Comparison of ENCODE assay signal across 12 cellular contexts in the genomic region with DNA sequence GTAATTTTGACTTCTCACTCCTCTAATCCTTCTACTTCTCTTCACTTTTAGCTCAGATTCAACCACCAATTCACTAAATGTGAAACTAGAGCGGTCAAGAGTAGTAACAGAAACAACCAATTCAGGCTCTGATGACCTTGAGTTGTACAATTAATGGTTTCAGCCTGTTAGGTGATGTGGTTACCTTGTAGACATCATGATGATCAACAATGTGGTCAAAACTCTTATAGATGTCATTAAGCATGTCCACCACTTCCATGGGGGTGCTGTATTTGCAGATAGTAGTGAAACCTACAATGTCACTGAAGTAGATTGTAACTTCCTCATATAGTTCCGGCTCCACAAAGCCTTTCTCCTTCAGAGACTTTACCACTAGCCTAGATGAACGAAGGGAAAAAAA. TPM values are rescaled to one million over a fixed set of nuclear protein-coding genes. Genes with fewer than 3 reads are reported as not detected.
DNase-seq lines count a peak whose midpoint lies in the region; ATAC-seq and TF ChIP-seq lines count a peak whose summit lies in the region.
"Had no signal": no experiment of that assay in that cellular context is flagged by ENCODE, and none has a peak within 500 bp of the region (broad histone marks: within the 10 kb centered on the region; RNA-seq: fewer than 3 reads in every experiment).

No MANE protein-coding gene starts in this region.

- no peaks in the 10 kb centered on the region for H3K27me3 Mint-ChIP-seq in dendritic cell treated with granulocyte-macrophage colony-stimulating factor and Interleukin-4, amounts not matched to agents 40 ng/mL and 50 ng/mL, for 4 days
- peaks cover 17% of the 10 kb centered on the region for H3K27me3 Mint-ChIP-seq in osteocyte (ENCODE audit: unreplicated experiment)

- no peak overlapping the region for H3K4me3 ChIP-seq in brain microvascular endothelial cell (ENCODE audit: low read depth, low read length)
- H3K4me3 ChIP-seq: smooth muscle cell had no signal

- H3K9me3 Mint-ChIP-seq in dendritic cell treated with granulocyte-macrophage colony-stimulating factor and Interleukin-4, amounts not matched to agents 40 ng/mL and 50 ng/mL, for 4 days, result no peaks in the 10 kb centered on the region
- H3K9me3 Mint-ChIP-seq in osteocyte (ENCODE audit: unreplicated experiment), result no peaks in the 10 kb centered on the region

- no peaks in the 10 kb centered on the region for H3K27me3 ChIP-seq in brain microvascular endothelial cell (replicated peaks)

- H3K4me1 Mint-ChIP-seq in dendritic cell treated with granulocyte-macrophage colony-stimulating factor and Interleukin-4, amounts not matched to agents 40 ng/mL and 50 ng/mL, for 4 days (ENCODE audit: low read depth), result peaks cover 19% of the 10 kb centered on the region
- H3K4me1 Mint-ChIP-seq in osteocyte (ENCODE audit: unreplicated experiment), result no peaks in the 10 kb centered on the region

- intact Hi-C loops in dendritic cell treated with granulocyte-macrophage colony-stimulating factor and Interleukin-4, amounts not matched to agents 40 ng/mL and 50 ng/mL, for 4 days (cut with micrococcal nuclease), result no loop called here

- H3K27ac ChIP-seq in brain microvascular endothelial cell, result no peak overlapping the region

- H3K36me3 Mint-ChIP-seq in dendritic cell treated with granulocyte-macrophage colony-stimulating factor and Interleukin-4, amounts not matched to agents 40 ng/mL and 50 ng/mL, for 4 days (ENCODE audit: low read depth), result peaks cover 8% of the 10 kb centered on the region
- no peaks in the 10 kb centered on the region for H3K36me3 Mint-ChIP-seq in osteocyte (ENCODE audit: unreplicated experiment)

- H3K4me3 Mint-ChIP-seq in dendritic cell treated with granulocyte-macrophage colony-stimulating factor and Interleukin-4, amounts not matched to agents 40 ng/mL and 50 ng/mL, for 4 days, result no peak overlapping the region
- no peak overlapping the region for H3K4me3 Mint-ChIP-seq in osteocyte (ENCODE audit: unreplicated experiment)

- ATAC-seq in GM18868 (IDR thresholded peaks at IDR 0.05; ENCODE audit: unreplicated experiment), result peak; percentile 92
- peak; percentile 77 for ATAC-seq in GM21723 (IDR thresholded peaks at IDR 0.05; ENCODE audit: unreplicated experiment)
- ATAC-seq in HG03378 (IDR thresholded peaks at IDR 0.05; ENCODE audit: unreplicated experiment), result peak; percentile 82

- TF ChIP-seq CTCF in brain microvascular endothelial cell (IDR thresholded peaks at IDR 0.05; ENCODE audit: low read depth, low read length, missing control alignments), result no peak
- TF ChIP-seq CTCF in osteocyte (IDR thresholded peaks at IDR 0.05), result no peak

- DNase-seq in NCI-H82 (lab: John Stamatoyannopoulos, UW) (no peak), NCI-H1436 (lab: John Stamatoyannopoulos, UW) (no peak), brain microvascular endothelial cell (no peak), osteocyte (ENCODE audit: extremely low spot score, unreplicated experiment) (no peak)
- DNase-seq: DND-41, NCI-H2029 treated with DMSO at 0.1 percent for 48 hours had no signal

- no peaks in the 10 kb centered on the region for H3K36me3 ChIP-seq in brain microvascular endothelial cell (replicated peaks)

- H3K27ac Mint-ChIP-seq in dendritic cell treated with granulocyte-macrophage colony-stimulating factor and Interleukin-4, amounts not matched to agents 40 ng/mL and 50 ng/mL, for 4 days, result peak overlapping the region; percentile 34
- no peak overlapping the region for H3K27ac Mint-ChIP-seq in osteocyte (ENCODE audit: unreplicated experiment)

- in situ Hi-C loops in brain microvascular endothelial cell (cut with HindIII; ENCODE audit: low pct_ligation_motif_present, low sequenced_read_pairs), result no loop called here

RNA-seq across cellular contexts. Expression of a gene that starts 54.1 kb away (rescaled TPM):
- total RNA-seq in osteocyte, result 0.13 and 0.89 TPM in 2 replicates
- total RNA-seq: T-helper 1 cell treated with Interleukin-12 subunit alpha and Interleukin-12 subunit beta and Interleukin-4 antibody, amounts not matched to agents 30 ng/mL and 1 ng/mL, for 36 hours had no signal
